ENCODE assay signal across 1 cellular context in genomic region chr11:12088047-12088481, GRCh38.
A peak's percentile ranks its signal among the peaks of the same experiment; 100 is the strongest.
TF ChIP-seq lines count a peak whose summit lies in the region.

No MANE protein-coding gene starts in this region.

TF ChIP-seq in K562, 482 proteins besides CTCF, POLR2A, EP300 and RAD21 (continued from another document):
- TF ChIP-seq, protein P1, sequence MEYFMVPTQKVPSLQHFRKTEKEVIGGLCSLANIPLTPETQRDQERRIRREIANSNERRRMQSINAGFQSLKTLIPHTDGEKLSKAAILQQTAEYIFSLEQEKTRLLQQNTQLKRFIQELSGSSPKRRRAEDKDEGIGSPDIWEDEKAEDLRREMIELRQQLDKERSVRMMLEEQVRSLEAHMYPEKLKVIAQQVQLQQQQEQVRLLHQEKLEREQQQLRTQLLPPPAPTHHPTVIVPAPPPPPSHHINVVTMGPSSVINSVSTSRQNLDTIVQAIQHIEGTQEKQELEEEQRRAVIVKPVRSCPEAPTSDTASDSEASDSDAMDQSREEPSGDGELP (CRISPR knock-in tag; IDR thresholded peaks at IDR 0.05; ENCODE audit: borderline replicate concordance) = no peak
- TF ChIP-seq L3MBTL2 (IDR thresholded peaks at IDR 0.05) = 0 out of 2 replicates have a peak, but pooled peaks have one; percentile 12
- no peak for TF ChIP-seq GATA2 (CRISPR knock-in tag; IDR thresholded peaks at IDR 0.05)
- no peak for TF ChIP-seq ETV6 (IDR thresholded peaks at IDR 0.05; ENCODE audit: borderline replicate concordance in 1 of 2, low read depth in 2 of 2, low read length in 1 of 2)
- TF ChIP-seq ETV6 (CRISPR knock-in tag; IDR thresholded peaks at IDR 0.05; ENCODE audit: borderline replicate concordance) = no peak
- no peak for TF ChIP-seq NBN (IDR thresholded peaks at IDR 0.05; ENCODE audit: low read depth)
- TF ChIP-seq RERE (CRISPR knock-in tag; IDR thresholded peaks at IDR 0.05; ENCODE audit: borderline replicate concordance) = no peak
- no peak for TF ChIP-seq ZNF717 (CRISPR knock-in tag; IDR thresholded peaks at IDR 0.05)
- TF ChIP-seq ZNF239 (CRISPR knock-in tag; IDR thresholded peaks at IDR 0.05) = no peak
- no peak for TF ChIP-seq HDAC2 (IDR thresholded peaks at IDR 0.05)
- no peak for TF ChIP-seq SOX6 (IDR thresholded peaks at IDR 0.05)
